8 cellular contexts compared by ENCODE assay signal in the genomic region with DNA sequence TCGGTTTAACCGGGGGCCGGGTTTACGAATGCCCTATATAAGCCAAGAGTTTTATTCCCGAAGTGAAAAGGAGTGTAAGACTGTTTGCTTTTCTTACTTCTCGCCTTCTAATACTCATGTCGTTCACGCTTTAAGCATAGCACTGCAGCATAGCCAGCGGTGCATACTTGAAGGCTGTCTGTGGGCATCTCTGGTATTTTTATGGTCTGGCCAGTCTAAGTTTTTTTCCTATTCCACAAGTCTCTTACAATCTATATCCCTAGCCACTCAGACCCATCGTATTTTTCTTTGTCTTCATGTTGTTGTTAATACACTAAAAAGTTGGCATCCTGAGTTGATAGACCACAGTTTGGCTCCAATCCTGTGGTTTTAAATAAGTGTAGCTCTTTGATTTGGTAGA. TPM values are rescaled to one million over a fixed set of nuclear protein-coding genes. Genes with fewer than 3 reads are reported as not detected.
DNase-seq lines count a peak whose midpoint lies in the region; ATAC-seq and TF ChIP-seq lines count a peak whose summit lies in the region.

No MANE protein-coding gene starts in this region.

- no peaks in the 10 kb centered on the region for H3K9me2 ChIP-seq in Karpas-422 (replicated peaks; ENCODE audit: insufficient read depth, low read length)

- peaks cover 62% of the 10 kb centered on the region for H3K79me2 ChIP-seq in DND-41 (ENCODE audit: insufficient read depth, low read length)
- peaks cover 60% of the 10 kb centered on the region for H3K79me2 ChIP-seq in Karpas-422 (ENCODE audit: low read length)

- TF ChIP-seq CTCF in DND-41 (IDR thresholded peaks at IDR 0.05; ENCODE audit: borderline replicate concordance, extremely low read depth, low read length, poor library complexity, severe bottlenecking) = no peak

- H4K20me1 ChIP-seq in DND-41 (ENCODE audit: insufficient read depth, low read length) (peaks cover 48% of the 10 kb centered on the region), Karpas-422 (ENCODE audit: insufficient read depth, low read depth, low read length) (peaks cover 23% of the 10 kb centered on the region; the same call in 1 of the 2 replicates)

- peak overlapping the region; percentile 94 for H3K9ac ChIP-seq in DND-41 (ENCODE audit: low read depth, low read length)
- peak overlapping the region; percentile 92 for H3K9ac ChIP-seq in Karpas-422 (ENCODE audit: low read length)

- peaks cover 9% of the 10 kb centered on the region for H3K36me3 ChIP-seq in DND-41 (ENCODE audit: insufficient read depth, low read length)
- H3K36me3 ChIP-seq in Karpas-422 (ENCODE audit: insufficient read depth, low read length) = no peaks in the 10 kb centered on the region; the same call in 1 of the 2 replicates

- H3K27ac ChIP-seq in DND-41 (ENCODE audit: low read length) (peak overlapping the region; percentile 87), Karpas-422 (ENCODE audit: low read length) (peak overlapping the region; percentile 65), temporal lobe (ENCODE audit: low read depth, low read length) (peak overlapping the region; percentile 21)

- H3K27me3 ChIP-seq in DND-41 (ENCODE audit: insufficient read depth, low read length, poor library complexity) (no peaks in the 10 kb centered on the region), Karpas-422 (ENCODE audit: low read length) (no peaks in the 10 kb centered on the region)

- H3K4me1 ChIP-seq in DND-41 (ENCODE audit: insufficient read depth, low read length) (peaks cover 37% of the 10 kb centered on the region), Karpas-422 (ENCODE audit: low read length) (peaks cover 72% of the 10 kb centered on the region)

- peak overlapping the region; percentile 66 for H3K4me2 ChIP-seq in DND-41 (ENCODE audit: insufficient read depth, low read length)
- peak overlapping the region; percentile 84 for H3K4me2 ChIP-seq in Karpas-422 (ENCODE audit: low read depth, low read length, poor library complexity, severe bottlenecking)

- H2AFZ ChIP-seq in DND-41 (ENCODE audit: low read depth, low read length) (no peak overlapping the region), Karpas-422 (ENCODE audit: low read length) (no peak overlapping the region)

- H3K9me3 ChIP-seq in DND-41 (ENCODE audit: insufficient read depth, low read length, severe bottlenecking) = peaks cover 4% of the 10 kb centered on the region
- H3K9me3 ChIP-seq in Karpas-422 (ENCODE audit: low read length) = no peaks in the 10 kb centered on the region

- H3K4me3 ChIP-seq in DND-41 (ENCODE audit: low read depth in 1 of 2, low read length in 2 of 2) (peak overlapping the region; percentile 69 to 72), Karpas-422 (ENCODE audit: low read length) (peak overlapping the region; percentile 91)

- ATAC-seq in DND-41 (ENCODE audit: insufficient read depth, low read depth) = no peak

- DNase-seq in DND-41 (peak; percentile 10), Karpas-422 (peak; percentile 59), astrocyte of the hippocampus (ENCODE audit: low read depth, low spot score) (peak; percentile 83), kidney tubule cell (ENCODE audit: low spot score) (peak; percentile 59), COLO829 (ENCODE audit: low spot score) (no peak), GF-D8 (lab: John Stamatoyannopoulos, UW) (no peak)
- DNase-seq in stimulated activated CD4-positive, alpha-beta T cell treated with anti-CD3 and anti-CD28 coated beads, Interleukin-12 subunit alpha, Interleukin-12 subunit beta, amount 100 ng/mL, for 4 hours = no peak

RNA-seq across cellular contexts. Expression of a gene that starts 1.3 kb away (rescaled TPM):
- 45.4 and 85.5 TPM in 2 replicates for total RNA-seq in Karpas-422 (2014; rRNA removed; shearing (Covaris generic); ENCODE audit: low replicate concordance)
- total RNA-seq in temporal lobe = 66.9 TPM

Comparison
In these comparisons a context has a peak if more than half of its experiments do, and no peak if none do; other contexts are left out.
1. DNase-seq: peak in DND-41 (single experiment), Karpas-422 (single experiment), astrocyte of the hippocampus (single experiment) and kidney tubule cell (single experiment); none in COLO829 (single experiment), stimulated activated CD4-positive, alpha-beta T cell treated with anti-CD3 and anti-CD28 coated beads, Interleukin-12 subunit alpha, Interleukin-12 subunit beta, amount 100 ng/mL, for 4 hours (single experiment) and GF-D8 (single experiment).
2. H3K27ac ChIP-seq: peak in every context shown above with its lines; median percentile 87 in DND-41; 65 in Karpas-422; 21 in temporal lobe.